In the genomic region with DNA sequence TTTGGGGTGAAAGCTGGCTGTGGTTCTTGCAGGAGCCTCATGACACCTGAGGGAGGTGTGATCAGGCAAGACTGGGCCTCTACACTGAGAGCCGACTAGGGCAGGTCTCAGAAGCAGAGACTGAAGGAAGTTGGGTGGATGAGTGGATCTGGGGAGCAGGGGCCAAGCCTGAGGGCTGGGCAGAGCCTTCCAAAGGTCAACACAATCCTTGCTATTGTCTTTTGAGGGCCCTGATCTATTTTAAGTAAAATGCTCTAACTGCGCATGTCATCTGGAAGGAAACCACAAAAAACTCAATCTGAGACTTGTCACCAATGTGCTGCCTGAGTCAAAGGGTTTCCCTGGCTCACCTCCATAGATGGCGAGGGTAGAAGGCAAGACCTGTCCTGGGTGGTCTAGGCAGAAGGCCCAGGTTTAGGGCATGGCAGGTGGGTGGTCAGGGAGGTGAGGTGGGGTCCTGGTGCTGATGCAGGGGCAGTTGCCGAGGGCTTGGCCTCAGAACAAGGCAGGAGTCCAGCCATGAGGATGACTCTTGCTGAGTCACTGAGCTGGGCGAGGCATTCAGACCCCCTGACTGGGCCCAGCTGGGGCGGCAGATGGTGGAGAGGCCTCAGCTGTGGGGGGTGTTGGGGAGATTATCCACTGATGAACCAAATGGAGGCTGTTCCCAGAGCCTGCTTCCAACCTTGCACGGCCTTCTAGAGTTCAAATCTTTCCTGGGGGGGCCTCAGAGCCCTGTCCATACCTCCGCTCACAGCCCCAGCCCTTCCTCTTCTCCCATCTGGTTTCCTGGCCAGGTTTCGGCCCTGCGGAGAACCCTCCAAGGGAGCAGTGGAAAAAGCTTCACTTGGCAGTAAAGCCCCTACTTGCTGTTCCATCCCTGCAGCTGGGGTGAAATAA, we compare ENCODE assay signal across 9 cellular contexts. TPM values are rescaled to one million over a fixed set of nuclear protein-coding genes. Genes with fewer than 3 reads are reported as not detected.
DNase-seq lines count a peak whose midpoint lies in the region; ATAC-seq and TF ChIP-seq lines count a peak whose summit lies in the region.
"Had no signal": no experiment of that assay in that cellular context is flagged by ENCODE, and none has a peak within 500 bp of the region (broad histone marks: within the 10 kb centered on the region; RNA-seq: fewer than 3 reads in every experiment).

No MANE protein-coding gene starts in this region.

- H3K4me1 ChIP-seq in adipocyte (ENCODE audit: control insufficient read depth, insufficient read depth, low read length) (peaks cover 64% of the 10 kb centered on the region), left ventricle myocardium inferior (peaks cover 86% of the 10 kb centered on the region), skeletal muscle satellite cell (ENCODE audit: control insufficient read depth, insufficient read depth, low read length) (peaks cover 61% of the 10 kb centered on the region)

- H3K9me3 ChIP-seq in adipocyte (ENCODE audit: control insufficient read depth, low read length) (no peaks in the 10 kb centered on the region), left ventricle myocardium inferior (replicated peaks) (no peaks in the 10 kb centered on the region), skeletal muscle satellite cell (replicated peaks; ENCODE audit: low read length) (no peaks in the 10 kb centered on the region)

- H3K9me3 Mint-ChIP-seq in Calu3 (ENCODE audit: low read depth, unreplicated experiment): no peaks in the 10 kb centered on the region

- no TSS peak for BruUV-seq in Calu3 (replicated peaks; lab: Mats Ljungman, UMichigan)

- H3K27me3 ChIP-seq in adipocyte (replicated peaks; ENCODE audit: control insufficient read depth, insufficient read depth, low read length): no peaks in the 10 kb centered on the region
- H3K27me3 ChIP-seq in left ventricle myocardium inferior (ENCODE audit: low read depth): no peaks in the 10 kb centered on the region
- no peaks in the 10 kb centered on the region for H3K27me3 ChIP-seq in skeletal muscle satellite cell (ENCODE audit: control insufficient read depth, insufficient read depth, low read length)

- CTCF ChIA-PET in Calu3 (lab: Charles Lee): interaction anchor here (1.0 kb wide), 1 partner anchor 18 kb away, joined by 3 read pairs; no protein-coding TSS in a partner anchor

- H3K27ac ChIP-seq in left ventricle myocardium inferior (replicated peaks): peak overlapping the region; percentile 87
- H3K27ac ChIP-seq: HL-60 had no signal

- H3K27me3 Mint-ChIP-seq in Calu3 (ENCODE audit: unreplicated experiment): no peaks in the 10 kb centered on the region

- no peak for ATAC-seq in GM19395 (IDR thresholded peaks at IDR 0.05; ENCODE audit: unreplicated experiment)
- no peak for ATAC-seq in HG03196 (IDR thresholded peaks at IDR 0.05; ENCODE audit: unreplicated experiment)

- peak overlapping the region; percentile 95 for H3K27ac Mint-ChIP-seq in Calu3 (ENCODE audit: unreplicated experiment)

- intact Hi-C loops in Calu3 (cut with micrococcal nuclease; ENCODE audit: unreplicated experiment) (loop anchor here (10.0 kb wide), 1 partner anchor 79 kb away; a partner anchor contains a TSS), left ventricle myocardium inferior (cut with micrococcal nuclease) (no loop called here)

- peaks cover 26% of the 10 kb centered on the region for H3K4me1 Mint-ChIP-seq in Calu3 (ENCODE audit: low read depth, unreplicated experiment)

- H3K4me2 ChIP-seq in skeletal muscle satellite cell (ENCODE audit: low read length): peak overlapping the region; percentile 74

- TF ChIP-seq CTCF in Calu3 (IDR thresholded peaks at IDR 0.05; ENCODE audit: unreplicated experiment) (no peak), left ventricle myocardium inferior (IDR thresholded peaks at IDR 0.05; ENCODE audit: borderline replicate concordance) (no peak)

- DNase-seq in Calu3 (no peak), NCI-H1694 (lab: John Stamatoyannopoulos, UW) (peak; percentile 76), adipocyte (ENCODE audit: low read depth) (peak; percentile 58), left ventricle myocardium inferior (peak; percentile 67), middle frontal gyrus (ENCODE audit: extremely low spot score, low spot score) (no peak)

- H3K9ac ChIP-seq in adipocyte (ENCODE audit: low read length): peak overlapping the region; percentile 78
- H3K9ac ChIP-seq in skeletal muscle satellite cell (ENCODE audit: low read depth, low read length): peak overlapping the region; percentile 22

- H3K36me3 Mint-ChIP-seq in Calu3 (ENCODE audit: insufficient read depth, unreplicated experiment): peaks cover 55% of the 10 kb centered on the region

- H3K4me3 ChIP-seq in adipocyte (ENCODE audit: low read length) (peak overlapping the region; percentile 59), left ventricle myocardium inferior (peak overlapping the region; percentile 21), skeletal muscle satellite cell (ENCODE audit: low read length) (peak overlapping the region; percentile 33)

- peak overlapping the region; percentile 61 for H3K4me3 Mint-ChIP-seq in Calu3 (ENCODE audit: low read depth, unreplicated experiment)

- H3K36me3 ChIP-seq in adipocyte (ENCODE audit: control insufficient read depth, insufficient read depth, low read length, severe bottlenecking) (peaks cover 6% of the 10 kb centered on the region), left ventricle myocardium inferior (peaks cover 4% of the 10 kb centered on the region), skeletal muscle satellite cell (ENCODE audit: insufficient read depth, low read length) (peaks cover 16% of the 10 kb centered on the region)

RNA-seq across cellular contexts. Expression of a gene that starts 5.1 kb away (rescaled TPM):
- 164 and 215 TPM in 2 replicates for total RNA-seq in Calu3 (2022)
- total RNA-seq in left ventricle myocardium inferior: 38.6 TPM
- 301 and 302 TPM in 2 replicates for total RNA-seq in skeletal muscle satellite cell (2012; rRNA removed)

RNA-seq across cellular contexts. Expression of a gene that starts 9.4 kb away (rescaled TPM):
- total RNA-seq in Calu3 (2022): 30.4 and 32.0 TPM in 2 replicates
- total RNA-seq in left ventricle myocardium inferior: 12.9 TPM
- total RNA-seq in skeletal muscle satellite cell (2012; rRNA removed): 18.6 and 19.8 TPM in 2 replicates

RNA-seq across cellular contexts. Expression of a gene that starts 13.4 kb away (rescaled TPM):
- 0.78 and 1.8 TPM in 2 replicates for total RNA-seq in Calu3 (2022)
- total RNA-seq in left ventricle myocardium inferior: 2.1 TPM
- total RNA-seq in skeletal muscle satellite cell (2012; rRNA removed): 0.25 and 2.0 TPM in 2 replicates

RNA-seq across cellular contexts. Expression of a gene that starts 19.1 kb away (rescaled TPM):
- total RNA-seq in Calu3 (2022): 230 and 257 TPM in 2 replicates
- 77.6 TPM for total RNA-seq in left ventricle myocardium inferior
- total RNA-seq in skeletal muscle satellite cell (2012; rRNA removed): 167 and 206 TPM in 2 replicates

RNA-seq across cellular contexts. Expression of a gene that starts 34.8 kb away (rescaled TPM):
- total RNA-seq in Calu3 (2022) (130 and 134 TPM in 2 replicates), left ventricle myocardium inferior (46.9 TPM)
- 34.5 and 46.1 TPM in 2 replicates for total RNA-seq in skeletal muscle satellite cell (2012; rRNA removed)

Comparison
In these comparisons a context has a peak if more than half of its experiments do, and no peak if none do; other contexts are left out.
1. DNase-seq: peak in NCI-H1694 (single experiment), adipocyte (single experiment) and left ventricle myocardium inferior (single experiment); none in Calu3 (single experiment) and middle frontal gyrus (single experiment).
2. Peak in every context shown above with its lines, with median percentiles within 50 percentile points of each other: H3K4me3 ChIP-seq.